17 cellular contexts compared by ENCODE assay signal in the genomic region with DNA sequence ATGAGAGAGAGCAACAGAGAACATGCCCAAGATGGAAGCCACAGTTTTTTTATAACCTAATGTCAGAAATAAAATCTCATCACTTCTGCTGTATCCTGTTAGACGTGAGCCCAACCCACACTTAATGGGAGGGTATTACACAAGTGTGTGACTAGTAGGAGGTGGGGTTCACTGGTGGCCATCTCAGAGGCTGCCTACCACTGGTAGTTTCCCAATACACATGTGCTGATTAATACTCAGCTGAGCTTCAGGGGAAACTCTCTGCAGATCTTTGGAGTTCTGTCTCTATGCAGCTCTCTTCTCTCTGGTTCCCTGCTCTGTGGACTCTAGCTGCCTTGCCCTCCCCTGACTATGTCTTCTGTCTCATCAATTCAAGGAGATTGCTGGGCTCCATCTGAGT.
"Had no signal": no experiment of that assay in that cellular context is flagged by ENCODE, and none has a peak within 500 bp of the region (broad histone marks: within the 10 kb centered on the region; RNA-seq: fewer than 3 reads in every experiment).

No MANE protein-coding gene starts in this region.

- H3K27ac ChIP-seq: foreskin keratinocyte, heart left ventricle, left lung, psoas muscle, right lobe of liver, spleen had no signal

- H3K4me3 ChIP-seq: heart left ventricle, left lung, psoas muscle, right lobe of liver, spleen had no signal

- ATAC-seq: activated T-helper 17 cell treated with anti-CD3 and anti-CD28 coated beads, Interleukin-2, amount 50 U/mL, for 72 hours; effector memory CD8-positive, alpha-beta T cell; foreskin keratinocyte; heart left ventricle; left lung; psoas muscle; right lobe of liver; WTC11 had no signal

- H3K27me3 ChIP-seq: foreskin keratinocyte, heart left ventricle, left lung, right lobe of liver, spleen had no signal

- H3K9me3 ChIP-seq: psoas muscle, right lobe of liver had no signal

- H3K4me1 ChIP-seq: foreskin keratinocyte, heart left ventricle, left lung, psoas muscle, right lobe of liver, spleen had no signal

- DNase-seq: activated CD4-positive, alpha-beta T cell treated with anti-CD3 and anti-CD28 coated beads for 48 hours; activated naive CD4-positive, alpha-beta T cell treated with anti-CD3 and anti-CD28 coated beads for 36 hours; caudate nucleus; effector memory CD8-positive, alpha-beta T cell; erythroblast; heart left ventricle; islet precursor cell; left lung; psoas muscle; right lobe of liver; stimulated activated CD4-positive, alpha-beta T cell treated with anti-CD3 and anti-CD28 coated beads, Interleukin-2, amount 100 ng/mL, for 24 hours; stimulated activated naive CD4-positive, alpha-beta T cell; trophoblast cell had no signal

- H3K36me3 ChIP-seq: heart left ventricle, left lung, right lobe of liver, spleen had no signal
